Comparison of ENCODE assay signal across 1 cellular context in the genomic region with DNA sequence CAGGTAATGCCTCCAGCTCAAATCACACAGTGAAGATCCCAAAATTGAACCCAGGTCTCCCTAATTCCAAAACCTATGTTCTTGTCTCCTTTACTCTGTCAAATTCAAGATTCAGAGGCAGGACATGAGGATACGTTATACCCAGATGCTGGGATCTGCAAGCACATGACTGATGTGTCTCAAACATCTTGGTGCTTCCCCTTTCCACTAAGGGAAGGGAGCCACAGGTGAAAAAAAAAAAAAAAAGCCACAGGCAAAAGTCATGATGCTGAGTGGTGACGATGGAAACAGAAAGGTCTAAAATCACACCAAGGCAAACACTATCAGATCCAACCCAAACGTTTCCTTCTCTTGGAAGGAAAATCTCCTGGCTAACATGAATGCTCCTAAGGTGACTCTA.
TF ChIP-seq lines count a peak whose summit lies in the region.

No MANE protein-coding gene starts in this region.

TF ChIP-seq in GM12878, 131 proteins besides CTCF, POLR2A, EP300 and RAD21 (continued from another document):
- TF ChIP-seq, protein P1, sequence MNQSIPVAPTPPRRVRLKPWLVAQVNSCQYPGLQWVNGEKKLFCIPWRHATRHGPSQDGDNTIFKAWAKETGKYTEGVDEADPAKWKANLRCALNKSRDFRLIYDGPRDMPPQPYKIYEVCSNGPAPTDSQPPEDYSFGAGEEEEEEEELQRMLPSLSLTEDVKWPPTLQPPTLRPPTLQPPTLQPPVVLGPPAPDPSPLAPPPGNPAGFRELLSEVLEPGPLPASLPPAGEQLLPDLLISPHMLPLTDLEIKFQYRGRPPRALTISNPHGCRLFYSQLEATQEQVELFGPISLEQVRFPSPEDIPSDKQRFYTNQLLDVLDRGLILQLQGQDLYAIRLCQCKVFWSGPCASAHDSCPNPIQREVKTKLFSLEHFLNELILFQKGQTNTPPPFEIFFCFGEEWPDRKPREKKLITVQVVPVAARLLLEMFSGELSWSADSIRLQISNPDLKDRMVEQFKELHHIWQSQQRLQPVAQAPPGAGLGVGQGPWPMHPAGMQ (IDR thresholded peaks at IDR 0.05; ENCODE audit: borderline replicate concordance) = no peak
- TF ChIP-seq SMAD1 (IDR thresholded peaks at IDR 0.05; ENCODE audit: low read depth, partially characterized antibody) = no peak
- no peak for TF ChIP-seq DPF2 (IDR thresholded peaks at IDR 0.05)
- TF ChIP-seq EED (IDR thresholded peaks at IDR 0.05; ENCODE audit: low read depth) = no peak
- no peak for TF ChIP-seq STAT1 (conservative IDR thresholded peaks at IDR 0.05)
- TF ChIP-seq ZNF384 (IDR thresholded peaks at IDR 0.05; ENCODE audit: borderline replicate concordance, low read depth, low read length) = peak; percentile 56
- TF ChIP-seq HDGF (IDR thresholded peaks at IDR 0.05) = no peak
- TF ChIP-seq, protein P2, sequence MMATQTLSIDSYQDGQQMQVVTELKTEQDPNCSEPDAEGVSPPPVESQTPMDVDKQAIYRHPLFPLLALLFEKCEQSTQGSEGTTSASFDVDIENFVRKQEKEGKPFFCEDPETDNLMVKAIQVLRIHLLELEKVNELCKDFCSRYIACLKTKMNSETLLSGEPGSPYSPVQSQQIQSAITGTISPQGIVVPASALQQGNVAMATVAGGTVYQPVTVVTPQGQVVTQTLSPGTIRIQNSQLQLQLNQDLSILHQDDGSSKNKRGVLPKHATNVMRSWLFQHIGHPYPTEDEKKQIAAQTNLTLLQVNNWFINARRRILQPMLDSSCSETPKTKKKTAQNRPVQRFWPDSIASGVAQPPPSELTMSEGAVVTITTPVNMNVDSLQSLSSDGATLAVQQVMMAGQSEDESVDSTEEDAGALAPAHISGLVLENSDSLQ (IDR thresholded peaks at IDR 0.05) = peak; percentile 66; the same call in 1 of the 2 replicates
TF ChIP-seq in GM12878: peak in this region for 2.
